11 cellular contexts compared by ENCODE assay signal in the genomic region with DNA sequence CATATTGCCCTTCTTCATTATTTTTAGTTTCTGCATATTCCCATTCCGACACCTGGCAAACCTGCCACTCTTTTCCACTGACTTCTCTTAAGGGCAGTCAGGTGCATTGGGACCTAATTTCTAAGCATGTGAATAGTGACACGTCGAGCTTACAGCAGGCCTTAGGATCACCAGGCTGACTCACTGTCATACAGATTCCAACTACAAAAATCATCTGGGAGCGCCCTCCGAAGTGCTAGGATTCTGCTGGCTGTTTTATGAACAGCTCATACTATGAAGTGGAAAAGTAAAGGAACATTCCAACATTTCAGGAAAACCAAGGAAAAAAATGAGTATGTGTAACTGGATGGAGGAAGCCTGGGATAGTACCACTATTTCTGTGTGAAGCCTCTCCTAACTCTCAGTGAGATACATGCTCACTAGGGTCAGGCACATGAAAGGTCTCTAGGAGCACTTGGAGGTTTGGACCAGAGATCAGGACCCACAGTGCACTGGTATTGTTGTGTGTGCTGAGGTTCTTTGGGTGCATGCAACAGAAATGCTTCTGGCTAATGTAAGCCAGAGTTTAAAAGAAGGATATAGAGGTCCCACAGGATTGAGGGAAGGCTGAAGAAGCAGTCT.
A peak's percentile ranks its signal among the peaks of the same experiment; 100 is the strongest.
DNase-seq lines count a peak whose midpoint lies in the region; ATAC-seq lines count a peak whose summit lies in the region.
"Had no signal": no experiment of that assay in that cellular context is flagged by ENCODE, and none has a peak within 500 bp of the region (broad histone marks: within the 10 kb centered on the region; RNA-seq: fewer than 3 reads in every experiment).

No MANE protein-coding gene starts in this region.

- H3K4me3 Mint-ChIP-seq in CD4-positive, CD25-positive, alpha-beta regulatory T cell: no peak overlapping the region
- no peak overlapping the region for H3K4me3 Mint-ChIP-seq in activated T-cell treated with anti-CD3 and anti-CD28 coated beads, Interleukin-2, amount 50 U/mL, for 72 hours

- H3K9ac ChIP-seq in trophoblast cell (ENCODE audit: low read length): no peak overlapping the region

- no peak overlapping the region for H4K91ac ChIP-seq in trophoblast cell (ENCODE audit: low read depth, low read length)

- peak overlapping the region in 2 of 3 donors; percentile 39 to 49 for H3K27ac Mint-ChIP-seq in CD4-positive, CD25-positive, alpha-beta regulatory T cell
- H3K27ac Mint-ChIP-seq in activated T-cell treated with anti-CD3 and anti-CD28 coated beads, Interleukin-2, amount 50 U/mL, for 72 hours: no peak overlapping the region
- H3K27ac Mint-ChIP-seq: activated T-helper 2 cell treated with anti-CD3 and anti-CD28 coated beads, Interferon-gamma antibody, Interleukin-2, Interleukin-4, amounts not matched to agents 10 μg/mL and 5 μg/mL and 100 μg/mL, durations not matched to agents 14 hours and 24 hours and 36 hours had no signal

- H3K36me3 Mint-ChIP-seq in CD4-positive, CD25-positive, alpha-beta regulatory T cell: peaks cover 4% of the 10 kb centered on the region
- peaks cover 2 to 5% of the 10 kb centered on the region in 2 donors for H3K36me3 Mint-ChIP-seq in activated T-cell treated with anti-CD3 and anti-CD28 coated beads, Interleukin-2, amount 50 U/mL, for 72 hours (ENCODE audit: insufficient read depth in 2 of 2)

- no peak overlapping the region for H3K18ac ChIP-seq in trophoblast cell (ENCODE audit: low read length)

- H3K79me2 ChIP-seq in trophoblast cell (ENCODE audit: control insufficient read depth, insufficient read depth, low read length, poor library complexity): no peaks in the 10 kb centered on the region

- H3K4me1 ChIP-seq in CD4-positive, CD25-positive, alpha-beta regulatory T cell (ENCODE audit: control insufficient read depth, insufficient read depth, low read length, poor library complexity, severe bottlenecking): no peaks in the 10 kb centered on the region
- H3K4me1 ChIP-seq in esophagus (ENCODE audit: control insufficient read depth in 2 of 2, insufficient read depth in 2 of 2, low read length in 1 of 2) (peaks cover 0 to 3% of the 10 kb centered on the region in 2 donors), trophoblast cell (ENCODE audit: control insufficient read depth in 1 of 2, insufficient read depth in 2 of 2, low read length in 2 of 2) (no peaks in the 10 kb centered on the region)
- H3K4me1 ChIP-seq: Caco-2 had no signal

- H2BK120ac ChIP-seq in trophoblast cell (ENCODE audit: insufficient read depth, low read length, poor library complexity): no peak overlapping the region

- no peak overlapping the region for H3K4me2 ChIP-seq in trophoblast cell (ENCODE audit: low read length)

- 67 to 70% methylated on average over 5 of the region's 5 CpGs for WGBS in esophagus, 2 donors
- WGBS in trophoblast cell (ENCODE audit: extremely low coverage, insufficient coverage, insufficient read length): no CpG with 5 or more reads among the region's 5 CpGs

- H3K23ac ChIP-seq in trophoblast cell (ENCODE audit: low read length): no peak overlapping the region

- no peak overlapping the region for H4K8ac ChIP-seq in trophoblast cell (ENCODE audit: low read depth, low read length)

- H2BK12ac ChIP-seq in trophoblast cell (ENCODE audit: low read length): no peak overlapping the region

- no peak for ATAC-seq in CD4-positive, CD25-positive, alpha-beta regulatory T cell (ENCODE audit: low read depth in 2 of 2)
- no peak for ATAC-seq in activated T-cell treated with anti-CD3 and anti-CD28 coated beads, Interleukin-2, amount 50 U/mL, for 72 hours (replicated peaks in 1 of 2)
- ATAC-seq in GM18519 (IDR thresholded peaks at IDR 0.05; ENCODE audit: low FRiP score, unreplicated experiment): no peak
- ATAC-seq: GM12878 had no signal

- H3K9me3 Mint-ChIP-seq in CD4-positive, CD25-positive, alpha-beta regulatory T cell: peaks cover 0 to 7% (median 5%) of the 10 kb centered on the region in 7 donors
- H3K9me3 Mint-ChIP-seq in activated T-cell treated with anti-CD3 and anti-CD28 coated beads, Interleukin-2, amount 50 U/mL, for 72 hours: peaks cover 2 to 7% of the 10 kb centered on the region in 2 donors

- no peaks in the 10 kb centered on the region for H3K27me3 ChIP-seq in CD4-positive, CD25-positive, alpha-beta regulatory T cell (ENCODE audit: control insufficient read depth, insufficient read depth, low read length)
- H3K27me3 ChIP-seq in esophagus (ENCODE audit: control insufficient read depth in 1 of 2, insufficient read depth in 2 of 2, low read length in 2 of 2): no peaks in the 10 kb centered on the region
- H3K27me3 ChIP-seq in trophoblast cell (ENCODE audit: insufficient read depth, low read length): no peaks in the 10 kb centered on the region

- H3K79me1 ChIP-seq in trophoblast cell (ENCODE audit: low read length): peaks cover 2% of the 10 kb centered on the region

- no peak overlapping the region for H3K27ac ChIP-seq in CD4-positive, CD25-positive, alpha-beta regulatory T cell (ENCODE audit: insufficient read depth, low read length, poor library complexity, severe bottlenecking)
- H3K27ac ChIP-seq in esophagus (ENCODE audit: low read depth in 2 of 2, low read length in 1 of 2) (peak overlapping the region; percentile 53 to 58), trophoblast cell (ENCODE audit: low read depth, low read length) (no peak overlapping the region)

- no peak overlapping the region for H3K14ac ChIP-seq in trophoblast cell (ENCODE audit: low read length)

- H3K36me3 ChIP-seq in CD4-positive, CD25-positive, alpha-beta regulatory T cell (ENCODE audit: control insufficient read depth, insufficient read depth, low read length): no peaks in the 10 kb centered on the region
- H3K36me3 ChIP-seq in esophagus (ENCODE audit: control insufficient read depth in 2 of 2, insufficient read depth in 2 of 2, low read length in 1 of 2) (no peaks in the 10 kb centered on the region), trophoblast cell (ENCODE audit: control insufficient read depth in 1 of 2, insufficient read depth in 2 of 2, low read length in 2 of 2) (no peaks in the 10 kb centered on the region)

- H3K4me3 ChIP-seq in CD4-positive, CD25-positive, alpha-beta regulatory T cell (ENCODE audit: low read depth, low read length): no peak overlapping the region
- H3K4me3 ChIP-seq in esophagus (ENCODE audit: low read depth in 1 of 2, low read length in 2 of 2) (no peak overlapping the region), trophoblast cell (ENCODE audit: low read depth, low read length) (no peak overlapping the region)
- H3K4me3 ChIP-seq: GM12878 had no signal

- DNase-seq in CD4-positive, CD25-positive, alpha-beta regulatory T cell: no peak
- peak; percentile 84 for DNase-seq in RPMI7951 (ENCODE audit: low read depth)
- peak; percentile 85 for DNase-seq in trophoblast cell
- DNase-seq in activated T-cell treated with anti-CD3 and anti-CD28 coated beads, Interleukin-2, amount 50 U/mL, for 72 hours: no peak
- no peak for DNase-seq in hypothalamus (lab: John Stamatoyannopoulos, UW)
- no peak for DNase-seq in SHP77 (lab: John Stamatoyannopoulos, UW)
- DNase-seq: Caco-2 had no signal

- H2AK5ac ChIP-seq in trophoblast cell (ENCODE audit: low read length): no peak overlapping the region

- no peak overlapping the region for H2BK5ac ChIP-seq in trophoblast cell (ENCODE audit: low read depth, low read length, poor library complexity)

- peaks cover 5 to 13% (median 7%) of the 10 kb centered on the region in 4 donors for H3K4me1 Mint-ChIP-seq in CD4-positive, CD25-positive, alpha-beta regulatory T cell
- H3K4me1 Mint-ChIP-seq in activated T-cell treated with anti-CD3 and anti-CD28 coated beads, Interleukin-2, amount 50 U/mL, for 72 hours (ENCODE audit: low read depth): no peaks in the 10 kb centered on the region

- no peak overlapping the region for H4K12ac ChIP-seq in trophoblast cell (ENCODE audit: low read depth, low read length)

- no peak overlapping the region for H3K4ac ChIP-seq in trophoblast cell (ENCODE audit: low read depth, low read length)

- peaks cover 5 to 11% of the 10 kb centered on the region in 2 experiments for H3K9me3 ChIP-seq in CD4-positive, CD25-positive, alpha-beta regulatory T cell (ENCODE audit: control insufficient read depth in 2 of 2, low read length in 2 of 2)
- H3K9me3 ChIP-seq in esophagus (ENCODE audit: control insufficient read depth in 2 of 2, insufficient read depth in 1 of 2, low read depth in 1 of 2, low read length in 1 of 2) (no peaks in the 10 kb centered on the region), trophoblast cell (ENCODE audit: insufficient read depth, low read depth, low read length) (peaks cover 2% of the 10 kb centered on the region)

- H3K27me3 Mint-ChIP-seq in CD4-positive, CD25-positive, alpha-beta regulatory T cell: no peaks in the 10 kb centered on the region
- H3K27me3 Mint-ChIP-seq in activated T-cell treated with anti-CD3 and anti-CD28 coated beads, Interleukin-2, amount 50 U/mL, for 72 hours (ENCODE audit: low read depth): no peaks in the 10 kb centered on the region

- no peak overlapping the region for H2AFZ ChIP-seq in trophoblast cell (ENCODE audit: insufficient read depth, low read length, poor library complexity)

Comparison
In these comparisons a context has a peak if more than half of its experiments do, and no peak if none do; other contexts are left out.
1. DNase-seq: peak in RPMI7951 (single experiment) and trophoblast cell (2 of 2); none in CD4-positive, CD25-positive, alpha-beta regulatory T cell (0 of 3), activated T-cell treated with anti-CD3 and anti-CD28 coated beads, Interleukin-2, amount 50 U/mL, for 72 hours (0 of 2), hypothalamus (0 of 51) and SHP77 (0 of 2).
2. H3K27ac ChIP-seq: peak in esophagus (2 of 2); none in CD4-positive, CD25-positive, alpha-beta regulatory T cell (single experiment) and trophoblast cell (single experiment).